In the genomic region with DNA sequence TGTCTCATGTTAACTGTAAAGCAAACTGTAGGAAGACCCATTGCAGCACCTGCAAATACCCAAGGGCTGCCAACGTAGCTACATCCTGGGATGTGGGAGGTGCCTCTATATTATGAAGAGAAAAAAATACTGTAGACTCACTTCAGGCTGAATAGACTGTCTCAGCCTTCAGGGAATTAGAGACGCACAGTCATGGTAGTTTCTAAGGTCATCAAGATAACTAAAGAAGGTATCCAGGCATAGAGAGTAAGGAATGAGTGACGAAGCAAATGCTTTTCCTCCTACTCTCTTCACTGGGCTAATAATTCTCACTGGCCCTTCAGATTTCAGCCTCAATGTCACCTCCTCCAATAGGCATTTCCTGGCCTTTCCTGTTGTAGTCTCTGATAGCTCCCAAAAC, we compare ENCODE assay signal across 29 cellular contexts.
A peak's percentile ranks its signal among the peaks of the same experiment; 100 is the strongest.
DNase-seq lines count a peak whose midpoint lies in the region; ATAC-seq and TF ChIP-seq lines count a peak whose summit lies in the region.
"Had no signal": no experiment of that assay in that cellular context is flagged by ENCODE, and none has a peak within 500 bp of the region (broad histone marks: within the 10 kb centered on the region; RNA-seq: fewer than 3 reads in every experiment).

No MANE protein-coding gene starts in this region.

- H4K20me1 ChIP-seq in smooth muscle cell (ENCODE audit: low read depth) = no peaks in the 10 kb centered on the region

- TF ChIP-seq CTCF in smooth muscle cell (IDR thresholded peaks at IDR 0.05; ENCODE audit: borderline replicate concordance, insufficient read depth, poor library complexity, severe bottlenecking) (no peak), colonic mucosa (IDR thresholded peaks at IDR 0.05) (no peak)

- H3K79me2 ChIP-seq in smooth muscle cell (ENCODE audit: low read depth) = no peaks in the 10 kb centered on the region

- peaks cover 3% of the 10 kb centered on the region for H3F3A ChIP-seq in smooth muscle cell (ENCODE audit: low read depth)

- H3K36me3 ChIP-seq in smooth muscle cell (ENCODE audit: low read depth) = no peaks in the 10 kb centered on the region
- no peaks in the 10 kb centered on the region for H3K36me3 ChIP-seq in colonic mucosa
- H3K36me3 ChIP-seq: gastroesophageal sphincter, SJCRH30, tibial nerve had no signal

- ATAC-seq in HG03135 (IDR thresholded peaks at IDR 0.05; ENCODE audit: unreplicated experiment) = no peak
- ATAC-seq: activated T-cell treated with anti-CD3 and anti-CD28 coated beads, Interleukin-2, amount 50 U/mL, for 4 hours; gastroesophageal sphincter; GM12878; left cardiac atrium; Panc1; stimulated activated effector memory CD8-positive, alpha-beta T cell treated with anti-CD3 and anti-CD28 coated beads, Interleukin-12 subunit alpha, Interleukin-12 subunit beta, amount 100 ng/mL, for 72 hours had no signal

- H3K4me3 ChIP-seq in smooth muscle cell = no peak overlapping the region
- no peak overlapping the region for H3K4me3 ChIP-seq in colonic mucosa
- H3K4me3 ChIP-seq: gastroesophageal sphincter, GM12878, SJCRH30, tibial nerve had no signal

- H3K27me3 ChIP-seq in smooth muscle cell (ENCODE audit: low read depth) = no peaks in the 10 kb centered on the region
- H3K27me3 ChIP-seq in colonic mucosa = no peaks in the 10 kb centered on the region
- H3K27me3 ChIP-seq: gastroesophageal sphincter, SJCRH30, tibial nerve had no signal

- peak overlapping the region; percentile 51 for H3K27ac ChIP-seq in smooth muscle cell (ENCODE audit: low read depth)
- no peak overlapping the region for H3K27ac ChIP-seq in colonic mucosa
- H3K27ac ChIP-seq: C4-2B, gastroesophageal sphincter, HL-60, SJCRH30, tibial nerve had no signal

- peak overlapping the region; percentile 29 for H3K4me2 ChIP-seq in smooth muscle cell

- DNase-seq in ELR (ENCODE audit: low read depth) = peak; percentile 15
- peak; percentile 12 for DNase-seq in NCI-H226
- DNase-seq in erythroblast (lab: John Stamatoyannopoulos, UW) = peak; percentile 47 to 66
- no peak for DNase-seq in smooth muscle cell (lab: John Stamatoyannopoulos, UW; ENCODE audit: unreplicated experiment)
- no peak for DNase-seq in colonic mucosa
- no peak for DNase-seq in HuH-7 (ENCODE audit: low spot score)
- DNase-seq: activated B cell treated with CpG ODN at 0.5 μM for 24 hours; activated CD4-positive, alpha-beta T cell treated with anti-CD3 and anti-CD28 coated beads, Interleukin-2, amount 10 ng/mL, durations not matched to agents 7 days and 5 days; activated T-cell treated with anti-CD3 and anti-CD28 coated beads, Interleukin-2, amount 50 U/mL, for 4 hours; DND-41; H7; hippocampal formation; Karpas-422; left cardiac atrium; NCI-H1417; NCI-H2081 treated with DMSO at 0.1 percent for 48 hours; NCI-H345; NCI-H69; SJCRH30; stimulated activated CD4-positive, alpha-beta T cell treated with anti-CD3 and anti-CD28 coated beads, Interleukin-15, amount 100 ng/mL, for 24 hours; T1000 had no signal

- intact Hi-C loops in colonic mucosa (cut with DNase I) = no loop called here

- no peaks in the 10 kb centered on the region for H3K9me3 ChIP-seq in smooth muscle cell (replicated peaks; ENCODE audit: low read depth)
- H3K9me3 ChIP-seq in colonic mucosa = no peaks in the 10 kb centered on the region
- H3K9me3 ChIP-seq: gastroesophageal sphincter, SJCRH30, tibial nerve had no signal

- no peak for TF ChIP-seq POLR2A in erythroblast (IDR thresholded peaks at IDR 0.05; ENCODE audit: low read length)

- peaks cover 3% of the 10 kb centered on the region for H3K4me1 ChIP-seq in smooth muscle cell (ENCODE audit: low read depth)
- no peaks in the 10 kb centered on the region for H3K4me1 ChIP-seq in colonic mucosa
- H3K4me1 ChIP-seq: SJCRH30 had no signal

- peak overlapping the region; percentile 28 for H3K9ac ChIP-seq in smooth muscle cell (ENCODE audit: low read depth)
- H3K9ac ChIP-seq in colonic mucosa (ENCODE audit: low read depth in 2 of 2, low read length in 2 of 2) = no peak overlapping the region

- 31% methylated on average over 3 of the region's 3 CpGs for WGBS in smooth muscle cell (ENCODE audit: low lambda C conversion rate)

- no peak overlapping the region for H2AFZ ChIP-seq in smooth muscle cell (ENCODE audit: low read depth)

Comparison
In these comparisons a context has a peak if more than half of its experiments do, and no peak if none do; other contexts are left out.
1. DNase-seq: peak in ELR (single experiment), NCI-H226 (single experiment) and erythroblast (2 of 2); none in smooth muscle cell (single experiment), colonic mucosa (single experiment) and HuH-7 (single experiment).